Comparison of ENCODE assay signal across 19 cellular contexts in genomic region chr7:45324683-45325237, GRCh38.
DNase-seq lines count a peak whose midpoint lies in the region; ATAC-seq and TF ChIP-seq lines count a peak whose summit lies in the region.
"Had no signal": no experiment of that assay in that cellular context is flagged by ENCODE, and none has a peak within 500 bp of the region (broad histone marks: within the 10 kb centered on the region; RNA-seq: fewer than 3 reads in every experiment).

No MANE protein-coding gene starts in this region.

- DNase-seq in DMS79 treated with DMSO at 0.1 percent for 48 hours (lab: John Stamatoyannopoulos, UW) (peak; percentile 100), NCI-H1105 treated with DMSO at 0.1 percent for 48 hours (lab: John Stamatoyannopoulos, UW) (peak; percentile 76), OCI-M1 (lab: John Stamatoyannopoulos, UW) (peak; percentile 34), left lung (no peak), iPS-NIHi11 (ENCODE audit: low spot score) (no peak), foreskin melanocyte (no peak)
- DNase-seq: activated CD4-positive, alpha-beta T cell treated with anti-CD3 and anti-CD28 coated beads for 4 hours; activated naive CD4-positive, alpha-beta T cell treated with anti-CD3 and anti-CD28 coated beads, Interleukin-2, amount 50 U/mL, for 16 hours; aorta; central memory CD4-positive, alpha-beta T cell; dorsolateral prefrontal cortex; KBM-7; kidney; NCI-H1930; NCI-H774; psoas muscle; stimulated activated CD4-positive, alpha-beta T cell treated with anti-CD3 and anti-CD28 coated beads, Interleukin-1b, Interleukin-23, amount 100 ng/mL, for 48 hours had no signal

- H3K27me3 ChIP-seq in left lung: no peaks in the 10 kb centered on the region
- H3K27me3 ChIP-seq: dorsolateral prefrontal cortex, SJSA1 had no signal

- H3K4me3 ChIP-seq in left lung: no peak overlapping the region
- H3K4me3 ChIP-seq: dorsolateral prefrontal cortex, psoas muscle, SJSA1 had no signal

- H3K4me1 ChIP-seq in left lung: no peaks in the 10 kb centered on the region
- H3K4me1 ChIP-seq: psoas muscle, SJSA1 had no signal

- H3K9me3 ChIP-seq in left lung: no peaks in the 10 kb centered on the region
- H3K9me3 ChIP-seq: psoas muscle, SJSA1 had no signal

- H3K27ac ChIP-seq in left lung: no peak overlapping the region
- H3K27ac ChIP-seq: dorsolateral prefrontal cortex, psoas muscle, SJSA1 had no signal

- no peaks in the 10 kb centered on the region for H3K36me3 ChIP-seq in left lung
- H3K36me3 ChIP-seq: SJSA1 had no signal

- intact Hi-C loops in left lung (cut with DNase I): no loop called here

- no peak for TF ChIP-seq CTCF in left lung (IDR thresholded peaks at IDR 0.05)

- ATAC-seq in left lung (peak; percentile 83), GM21528 (IDR thresholded peaks at IDR 0.05; ENCODE audit: low FRiP score, unreplicated experiment) (no peak)
- ATAC-seq: psoas muscle had no signal

Comparison
In these comparisons a context has a peak if more than half of its experiments do, and no peak if none do; other contexts are left out.
1. DNase-seq: peak in DMS79 treated with DMSO at 0.1 percent for 48 hours (single experiment), NCI-H1105 treated with DMSO at 0.1 percent for 48 hours (single experiment) and OCI-M1 (single experiment); none in left lung (0 of 2), iPS-NIHi11 (single experiment) and foreskin melanocyte (single experiment).